In genomic region chr16:57689772-57690558, GRCh38 we compare ENCODE assay signal across 11 cellular contexts. TPM values are rescaled to one million over a fixed set of nuclear protein-coding genes. Genes with fewer than 3 reads are reported as not detected.
A peak's percentile ranks its signal among the peaks of the same experiment; 100 is the strongest.
DNase-seq lines count a peak whose midpoint lies in the region; ATAC-seq and TF ChIP-seq lines count a peak whose summit lies in the region.
"Had no signal": no experiment of that assay in that cellular context is flagged by ENCODE, and none has a peak within 500 bp of the region (broad histone marks: within the 10 kb centered on the region; RNA-seq: fewer than 3 reads in every experiment).

No MANE protein-coding gene starts in this region.

- H3K23ac ChIP-seq in neuronal stem cell (ENCODE audit: low read depth, low read length, poor library complexity) (no peak overlapping the region), H9 (ENCODE audit: insufficient read length, low read depth, low read length) (no peak overlapping the region)

- H3K18ac ChIP-seq in neuronal stem cell (ENCODE audit: low read length): no peak overlapping the region
- no peak overlapping the region for H3K18ac ChIP-seq in H9 (ENCODE audit: insufficient read length, low read depth, low read length)

- ATAC-seq in heart left ventricle (peak in 3 of 4 donors; percentile 33 to 92 (median 45)), right cardiac atrium (no peak), HG03442 (IDR thresholded peaks at IDR 0.05; ENCODE audit: unreplicated experiment) (peak; percentile 70)

- H2BK15ac ChIP-seq in neuronal stem cell (ENCODE audit: low read length) (peak overlapping the region; percentile 34), H9 (ENCODE audit: low read depth, low read length) (no peak overlapping the region)

- H3K56ac ChIP-seq in H9 (ENCODE audit: insufficient read length, low read depth, low read length): no peak overlapping the region

- H3K4ac ChIP-seq in neuronal stem cell (ENCODE audit: low read length) (no peak overlapping the region), H9 (ENCODE audit: low read depth, low read length) (no peak overlapping the region)

- H2BK20ac ChIP-seq in H9 (ENCODE audit: low read depth, low read length, poor library complexity, severe bottlenecking): no peak overlapping the region

- H3K4me2 ChIP-seq in neuronal stem cell (ENCODE audit: insufficient read depth, low read length, poor library complexity, severe bottlenecking) (no peak overlapping the region), H9 (ENCODE audit: insufficient read depth, insufficient read length, low read length) (no peak overlapping the region)

- peaks cover 6% of the 10 kb centered on the region for H3K27me3 Mint-ChIP-seq in H9 (ENCODE audit: low read depth)

- no peaks in the 10 kb centered on the region for H4K20me1 ChIP-seq in H9 (ENCODE audit: control insufficient read depth, insufficient read depth, insufficient read length)

- peak overlapping the region; percentile 85 for H2AFZ ChIP-seq in neuronal stem cell (ENCODE audit: low read length)
- H2AFZ ChIP-seq in H9 (ENCODE audit: low read length): no peak overlapping the region

- no peaks in the 10 kb centered on the region for H3K36me3 ChIP-seq in heart left ventricle
- no peaks in the 10 kb centered on the region for H3K36me3 ChIP-seq in neuronal stem cell (replicated peaks in 1 of 2; ENCODE audit: control insufficient read depth in 2 of 2, insufficient read depth in 2 of 2, low read length in 2 of 2)

- DNase-seq in heart left ventricle (peak in 1 of 5 donors; percentile 45), right cardiac atrium (no peak), neuronal stem cell (ENCODE audit: low spot score) (no peak), HCEC 1CT (no peak), H9 (no peak), NCI-H526 (lab: John Stamatoyannopoulos, UW) (no peak)
- peak; percentile 45 for DNase-seq in activated T-cell treated with anti-CD3 and anti-CD28 coated beads, Interleukin-2, amount 50 U/mL, for 1 hour

- H3K9me3 ChIP-seq in heart left ventricle (no peaks in the 10 kb centered on the region), right cardiac atrium (ENCODE audit: control insufficient read depth, low read length) (no peaks in the 10 kb centered on the region), neuronal stem cell (replicated peaks in 1 of 2; ENCODE audit: control insufficient read depth in 2 of 2, insufficient read depth in 1 of 2, low read depth in 1 of 2, low read length in 2 of 2) (no peaks in the 10 kb centered on the region), H9 (ENCODE audit: control insufficient read depth, low read depth, low read length) (no peaks in the 10 kb centered on the region)
- H3K9me3 ChIP-seq: Caco-2 had no signal

- no peaks in the 10 kb centered on the region for H3K79me1 ChIP-seq in neuronal stem cell (ENCODE audit: low read depth, low read length)
- H3K79me1 ChIP-seq in H9 (ENCODE audit: insufficient read depth, low read depth, low read length, poor library complexity, severe bottlenecking): no peaks in the 10 kb centered on the region

- intact Hi-C loops in heart left ventricle (cut with DNase I): no loop called here
- intact Hi-C loops in right cardiac atrium (cut with DNase I): no loop called here

- no peaks in the 10 kb centered on the region for H3K9me3 Mint-ChIP-seq in H9

- no peak for TF ChIP-seq CTCF in heart left ventricle (IDR thresholded peaks at IDR 0.05)
- no peak for TF ChIP-seq CTCF in H9 (conservative IDR thresholded peaks at IDR 0.05)

- no peak overlapping the region for H2BK120ac ChIP-seq in neuronal stem cell (ENCODE audit: low read depth, low read length)
- H2BK120ac ChIP-seq in H9 (ENCODE audit: low read depth, low read length, poor library complexity, severe bottlenecking): no peak overlapping the region

- H4K5ac ChIP-seq in H9 (ENCODE audit: insufficient read length, low read depth, low read length): no peak overlapping the region

- H2BK5ac ChIP-seq in neuronal stem cell (ENCODE audit: low read length): no peak overlapping the region
- H2BK5ac ChIP-seq in H9 (ENCODE audit: insufficient read length, low read length): no peak overlapping the region

- H3K36me3 Mint-ChIP-seq in H9 (ENCODE audit: insufficient read depth in 1 of 3, low read depth in 3 of 3): no peaks in the 10 kb centered on the region

- 30 to 60% (median 38%) methylated on average over 13 of the region's 13 CpGs for WGBS in heart left ventricle, 4 donors
- 34% methylated on average over 13 of the region's 13 CpGs for WGBS in right cardiac atrium
- no CpG with 5 or more reads among the region's 13 CpGs for WGBS in neuronal stem cell (ENCODE audit: extremely low coverage in 2 of 2, insufficient read length in 2 of 2, insufficient replicate concordance in 1 of 2), 2 donors
- WGBS in H9 (ENCODE audit: extremely low coverage, insufficient read length, low lambda C conversion rate): no CpG with 5 or more reads among the region's 13 CpGs

- H3K4me3 ChIP-seq in heart left ventricle: no peak overlapping the region
- H3K4me3 ChIP-seq in right cardiac atrium (ENCODE audit: low read length): no peak overlapping the region
- H3K4me3 ChIP-seq in neuronal stem cell (ENCODE audit: low read length in 2 of 2): no peak overlapping the region
- H3K4me3 ChIP-seq: SK-N-MC had no signal

- TF ChIP-seq POLR2A in heart left ventricle (IDR thresholded peaks at IDR 0.05): no peak

- no peak overlapping the region for H3K4me3 Mint-ChIP-seq in H9

- H2BK12ac ChIP-seq in neuronal stem cell (ENCODE audit: low read length) (no peak overlapping the region), H9 (ENCODE audit: insufficient read length, low read depth, low read length) (no peak overlapping the region)

- no peak overlapping the region for H3T11ph ChIP-seq in H9 (ENCODE audit: low read length)

- H2AK5ac ChIP-seq in neuronal stem cell (ENCODE audit: low read depth, low read length) (no peak overlapping the region), H9 (ENCODE audit: insufficient read length, low read length) (no peak overlapping the region)

- no peak overlapping the region for H3K14ac ChIP-seq in neuronal stem cell (ENCODE audit: low read length)
- no peak overlapping the region for H3K14ac ChIP-seq in H9 (ENCODE audit: insufficient read depth, low read length)

- no peak overlapping the region for H4K91ac ChIP-seq in neuronal stem cell (ENCODE audit: low read depth, low read length, poor library complexity)
- no peak overlapping the region for H4K91ac ChIP-seq in H9 (ENCODE audit: insufficient read length, low read depth, low read length)

- H3K27ac Mint-ChIP-seq in H9: no peak overlapping the region; a peak in 1 of 7 replicates

- H3K27ac ChIP-seq in heart left ventricle (peak overlapping the region in 4 of 12 donors; percentile 39 to 53 (median 44)), right cardiac atrium (ENCODE audit: low read length) (no peak overlapping the region), neuronal stem cell (replicated peaks; ENCODE audit: low read length) (no peak overlapping the region), H9 (ENCODE audit: insufficient read length, low read depth, low read length) (no peak overlapping the region)
- H3K27ac ChIP-seq: SK-N-MC had no signal

- no peaks in the 10 kb centered on the region for H3K79me2 ChIP-seq in H9 (ENCODE audit: insufficient read depth, low read length)

- H4K8ac ChIP-seq in neuronal stem cell (ENCODE audit: low read depth, low read length) (no peak overlapping the region), H9 (replicated peaks; ENCODE audit: insufficient read length, low read depth, low read length) (no peak overlapping the region)

- H3K4me1 Mint-ChIP-seq in H9: peaks cover 5 to 20% of the 10 kb centered on the region in 2 experiments

- H3K4me1 ChIP-seq in heart left ventricle (peaks cover 0 to 16% (median 0%) of the 10 kb centered on the region in 12 donors), right cardiac atrium (ENCODE audit: control insufficient read depth, insufficient read depth, low read length) (no peaks in the 10 kb centered on the region), neuronal stem cell (ENCODE audit: control insufficient read depth in 2 of 2, insufficient read depth in 1 of 2, low read depth in 1 of 2, low read length in 2 of 2) (peaks cover 9 to 11% of the 10 kb centered on the region in 2 donors), H9 (ENCODE audit: insufficient read depth, low read length) (no peaks in the 10 kb centered on the region)

- H3K27me3 ChIP-seq in heart left ventricle (peaks cover 0 to 10% (median 0%) of the 10 kb centered on the region in 9 donors), right cardiac atrium (ENCODE audit: control insufficient read depth, insufficient read depth) (no peaks in the 10 kb centered on the region), neuronal stem cell (ENCODE audit: control insufficient read depth in 3 of 3, insufficient read depth in 3 of 3, low read depth in 1 of 3, low read length in 3 of 3) (peaks cover 0 to 12% (median 3%) of the 10 kb centered on the region in 3 experiments), H9 (ENCODE audit: insufficient read depth, low read length) (no peaks in the 10 kb centered on the region)

- H3K23me2 ChIP-seq in H9 (ENCODE audit: insufficient read length, low read depth, low read length, poor library complexity, severe bottlenecking): no peaks in the 10 kb centered on the region

- H3K9ac ChIP-seq in neuronal stem cell (ENCODE audit: low read depth, low read length, poor library complexity) (no peak overlapping the region), H9 (ENCODE audit: extremely low read depth, insufficient read length, low read length) (no peak overlapping the region)

RNA-seq across cellular contexts. Expression of gene DRC7, which starts 4.6 kb away (rescaled TPM):
- under 1 TPM in 1 of 9 donors, not detected in 8; 0.29 TPM for total RNA-seq in heart left ventricle
- polyA plus RNA-seq in heart left ventricle: not detected
- not detected for total RNA-seq in right cardiac atrium
- polyA plus RNA-seq in right cardiac atrium: not detected
- 0.28 TPM for polyA plus RNA-seq in neuronal stem cell (2013, experiment 1 of 2)
- 0.21 TPM for polyA plus RNA-seq in neuronal stem cell (2013, experiment 2 of 2)
- total RNA-seq in H9 (2021): 0.72 TPM in 1 of 2 replicates, not detected in the other
- total RNA-seq: glomerular endothelial cell had no signal

RNA-seq across cellular contexts. Expression of gene ADGRG3, which starts 21.9 kb away (rescaled TPM):
- 1 to 10 TPM in 1 of 9 donors, under 1 TPM in 8; 0.12 to 1.4 (median 0.53) TPM for total RNA-seq in heart left ventricle
- under 1 TPM; 0.15 to 0.61 TPM for polyA plus RNA-seq in heart left ventricle
- total RNA-seq in right cardiac atrium: under 1 TPM; 0.11 to 0.66 (median 0.19) TPM
- polyA plus RNA-seq in right cardiac atrium: 0.11 TPM
- polyA plus RNA-seq in neuronal stem cell (2013, experiment 1 of 2): 0.25 TPM
- 0.33 TPM for polyA plus RNA-seq in neuronal stem cell (2013, experiment 2 of 2)
- 0.46 and 0.64 TPM in 2 replicates for total RNA-seq in H9 (2021)

RNA-seq across cellular contexts. Expression of gene KATNB1, which starts 45.6 kb away (rescaled TPM):
- 10 to 100 TPM; 10.6 to 20.5 (median 15.3) TPM for total RNA-seq in heart left ventricle
- polyA plus RNA-seq in heart left ventricle: 10 to 100 TPM in 1 of 2 donors, 1 to 10 TPM in 1; 8.0 to 19.1 TPM
- total RNA-seq in right cardiac atrium: 10 to 100 TPM in 3 of 4 donors, 1 to 10 TPM in 1; 8.4 to 16.3 (median 12.3) TPM
- 10.2 TPM for polyA plus RNA-seq in right cardiac atrium
- polyA plus RNA-seq in neuronal stem cell (2013, experiment 1 of 2): 31.8 TPM
- polyA plus RNA-seq in neuronal stem cell (2013, experiment 2 of 2): 30.8 TPM
- total RNA-seq in H9 (2021): 25.7 and 29.9 TPM in 2 replicates

Comparison
In these comparisons a context has a peak if more than half of its experiments do, and no peak if none do; other contexts are left out.
1. ATAC-seq: peak in heart left ventricle (3 of 4) and HG03442 (single experiment); none in right cardiac atrium (0 of 2).